Comparison of ENCODE assay signal across 20 cellular contexts in the genomic region with DNA sequence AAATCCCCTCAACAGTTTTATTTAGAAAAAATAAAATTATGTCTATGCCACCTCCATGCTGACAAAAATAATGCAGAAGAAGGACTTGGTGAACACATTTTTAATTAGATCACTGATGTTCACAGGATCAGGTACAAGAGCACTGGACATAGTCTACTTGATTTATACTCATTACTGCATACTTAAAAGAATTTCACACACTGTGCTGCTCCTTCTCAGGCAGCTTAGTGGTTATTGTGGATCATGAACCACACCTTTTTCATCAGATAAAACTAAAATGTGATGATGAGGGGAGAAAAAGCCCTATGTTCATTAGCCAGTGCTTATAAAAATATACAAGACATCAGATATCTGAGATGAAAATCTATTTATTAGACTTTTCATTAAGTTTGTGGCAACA.
DNase-seq lines count a peak whose midpoint lies in the region; ATAC-seq and TF ChIP-seq lines count a peak whose summit lies in the region.
"Had no signal": no experiment of that assay in that cellular context is flagged by ENCODE, and none has a peak within 500 bp of the region (broad histone marks: within the 10 kb centered on the region; RNA-seq: fewer than 3 reads in every experiment).

No MANE protein-coding gene starts in this region.

- H2AFZ ChIP-seq in DND-41 (ENCODE audit: low read depth, low read length) (no peak overlapping the region), SU-DHL-6 (ENCODE audit: low read depth, low read length, severe bottlenecking) (peak overlapping the region; percentile 93)

- intact Hi-C loops in heart right ventricle (cut with DNase I) (loop anchor here in 1 of 10 donors (5.0 kb wide), 1 partner anchor 102 kb away; the partner anchor contains the start of gene DPH5), breast epithelium (cut with DNase I; ENCODE audit: low total_unique reads) (no loop called here), Right ventricle myocardium superior (cut with DNase I) (no loop called here)

- H3K27me3 ChIP-seq in DND-41 (ENCODE audit: insufficient read depth, low read length, poor library complexity), result no peaks in the 10 kb centered on the region
- no peaks in the 10 kb centered on the region for H3K27me3 ChIP-seq in SU-DHL-6 (ENCODE audit: low read length)
- H3K27me3 ChIP-seq in brain microvascular endothelial cell (replicated peaks), result no peaks in the 10 kb centered on the region
- H3K27me3 ChIP-seq in heart right ventricle, result no peaks in the 10 kb centered on the region
- no peaks in the 10 kb centered on the region for H3K27me3 ChIP-seq in breast epithelium
- H3K27me3 ChIP-seq: esophagus muscularis mucosa, gastroesophageal sphincter had no signal

- no peaks in the 10 kb centered on the region for H3K9me3 Mint-ChIP-seq in effector memory CD8-positive, alpha-beta T cell
- H3K9me3 Mint-ChIP-seq: IgD-negative memory B cell had no signal

- peaks cover 18 to 32% of the 10 kb centered on the region in 2 donors for H3K4me1 Mint-ChIP-seq in effector memory CD8-positive, alpha-beta T cell (ENCODE audit: low read depth in 2 of 2)

- H3F3A ChIP-seq in SU-DHL-6 (ENCODE audit: insufficient read depth), result 0 out of 2 replicates have a peak, but pooled peaks cover 10% of the 10 kb centered on the region

- peaks cover 42% of the 10 kb centered on the region for H3K4me1 ChIP-seq in DND-41 (ENCODE audit: insufficient read depth, low read length)
- peaks cover 0 to 15% (median 8%) of the 10 kb centered on the region in 9 donors for H3K4me1 ChIP-seq in heart right ventricle
- no peaks in the 10 kb centered on the region for H3K4me1 ChIP-seq in breast epithelium
- H3K4me1 ChIP-seq: esophagus muscularis mucosa, gastroesophageal sphincter had no signal

- H3K9me3 ChIP-seq in DND-41 (ENCODE audit: insufficient read depth, low read length, severe bottlenecking) (no peaks in the 10 kb centered on the region), SU-DHL-6 (ENCODE audit: insufficient read depth, low read length) (no peaks in the 10 kb centered on the region), heart right ventricle (no peaks in the 10 kb centered on the region), breast epithelium (no peaks in the 10 kb centered on the region)
- H3K9me3 ChIP-seq: esophagus muscularis mucosa, gastroesophageal sphincter, mucosa of descending colon, thoracic aorta had no signal

- peak overlapping the region; percentile 42 for H3K9ac ChIP-seq in DND-41 (ENCODE audit: low read depth, low read length)
- H3K9ac ChIP-seq in SU-DHL-6 (ENCODE audit: low read length), result peak overlapping the region; percentile 41

- no peaks in the 10 kb centered on the region for H3K36me3 ChIP-seq in DND-41 (ENCODE audit: insufficient read depth, low read length)
- H3K36me3 ChIP-seq in SU-DHL-6 (ENCODE audit: low read length), result no peaks in the 10 kb centered on the region
- no peaks in the 10 kb centered on the region for H3K36me3 ChIP-seq in brain microvascular endothelial cell (replicated peaks)
- H3K36me3 ChIP-seq in heart right ventricle, result no peaks in the 10 kb centered on the region
- H3K36me3 ChIP-seq in breast epithelium, result no peaks in the 10 kb centered on the region
- H3K36me3 ChIP-seq: esophagus muscularis mucosa, gastroesophageal sphincter, thoracic aorta had no signal

- H3K4me2 ChIP-seq in DND-41 (ENCODE audit: insufficient read depth, low read length) (peak overlapping the region; percentile 56), SU-DHL-6 (ENCODE audit: low read depth, low read length, poor library complexity, severe bottlenecking) (peak overlapping the region; percentile 67)

- no peaks in the 10 kb centered on the region for H3K36me3 Mint-ChIP-seq in effector memory CD8-positive, alpha-beta T cell (ENCODE audit: insufficient read depth)
- H3K36me3 Mint-ChIP-seq: IgD-negative memory B cell had no signal

- ATAC-seq in DND-41 (ENCODE audit: insufficient read depth, low read depth) (peak; percentile 59), heart right ventricle (no peak), Right ventricle myocardium superior (ENCODE audit: poor library complexity) (no peak)
- peak; percentile 79 for ATAC-seq in effector memory CD8-positive, alpha-beta T cell (replicated peaks)
- ATAC-seq: gastroesophageal sphincter, Right ventricle myocardium inferior had no signal

- H3K4me3 ChIP-seq in DND-41 (ENCODE audit: low read depth in 1 of 2, low read length in 2 of 2) (no peak overlapping the region), SU-DHL-6 (ENCODE audit: insufficient read depth, low read length, poor library complexity, severe bottlenecking) (no peak overlapping the region), brain microvascular endothelial cell (ENCODE audit: low read depth, low read length) (no peak overlapping the region), heart right ventricle (no peak overlapping the region), breast epithelium (no peak overlapping the region)
- H3K4me3 ChIP-seq: esophagus muscularis mucosa, gastroesophageal sphincter, mucosa of descending colon, thoracic aorta had no signal

- H3K4me3 Mint-ChIP-seq in effector memory CD8-positive, alpha-beta T cell, result peak overlapping the region; percentile 60 to 61

- peak overlapping the region; percentile 82 for H3K27ac ChIP-seq in DND-41 (ENCODE audit: low read length)
- peak overlapping the region; percentile 74 for H3K27ac ChIP-seq in SU-DHL-6 (ENCODE audit: low read depth, low read length)
- no peak overlapping the region for H3K27ac ChIP-seq in brain microvascular endothelial cell
- peak overlapping the region in 2 of 10 donors; percentile 10 to 49 for H3K27ac ChIP-seq in heart right ventricle
- no peak overlapping the region for H3K27ac ChIP-seq in breast epithelium
- H3K27ac ChIP-seq: esophagus muscularis mucosa, gastroesophageal sphincter, thoracic aorta had no signal

- H3K27ac Mint-ChIP-seq in effector memory CD8-positive, alpha-beta T cell, result peak overlapping the region; percentile 82 to 86

- TF ChIP-seq CTCF in DND-41 (IDR thresholded peaks at IDR 0.05; ENCODE audit: borderline replicate concordance, extremely low read depth, low read length, poor library complexity, severe bottlenecking) (no peak), SU-DHL-6 (IDR thresholded peaks at IDR 0.05; ENCODE audit: insufficient read depth, low read length, poor library complexity, severe bottlenecking) (no peak), brain microvascular endothelial cell (IDR thresholded peaks at IDR 0.05; ENCODE audit: low read depth, low read length, missing control alignments) (no peak), heart right ventricle (IDR thresholded peaks at IDR 0.05) (no peak), breast epithelium (IDR thresholded peaks at IDR 0.05) (no peak)

- in situ Hi-C loops in brain microvascular endothelial cell (cut with HindIII; ENCODE audit: low pct_ligation_motif_present, low sequenced_read_pairs), result no loop called here

- H4K20me1 ChIP-seq in DND-41 (ENCODE audit: insufficient read depth, low read length) (no peaks in the 10 kb centered on the region), SU-DHL-6 (ENCODE audit: low read depth, low read length) (no peaks in the 10 kb centered on the region)

- TF ChIP-seq POLR2A in breast epithelium (IDR thresholded peaks at IDR 0.05), result no peak

- DNase-seq in A172 (ENCODE audit: low spot score) (peak; percentile 7), DND-41 (no peak), brain microvascular endothelial cell (no peak), heart right ventricle (no peak), breast epithelium (ENCODE audit: low spot score in 2 of 2) (no peak), Right ventricle myocardium superior (no peak)
- no peak for DNase-seq in effector memory CD8-positive, alpha-beta T cell
- DNase-seq: amygdala, cerebellar nuclear complex, mucosa of descending colon, MV-4-11, NCI-H187 treated with DMSO at 0.1 percent for 48 hours, NCI-H446 treated with DMSO at 0.1 percent for 48 hours, occipital lobe had no signal

- H3K79me2 ChIP-seq in DND-41 (ENCODE audit: insufficient read depth, low read length) (no peaks in the 10 kb centered on the region), SU-DHL-6 (ENCODE audit: insufficient read depth, low read length) (no peaks in the 10 kb centered on the region)

- H3K9me2 ChIP-seq in SU-DHL-6 (replicated peaks; ENCODE audit: insufficient read depth, low read length), result no peaks in the 10 kb centered on the region

- H3K27me3 Mint-ChIP-seq in effector memory CD8-positive, alpha-beta T cell, result no peaks in the 10 kb centered on the region
- H3K27me3 Mint-ChIP-seq: IgD-negative memory B cell had no signal

Comparison
In these comparisons a context has a peak if more than half of its experiments do, and no peak if none do; other contexts are left out.
1. ATAC-seq: peak in DND-41 (single experiment) and effector memory CD8-positive, alpha-beta T cell (single experiment); none in heart right ventricle (0 of 8) and Right ventricle myocardium superior (single experiment).
2. H3K27ac ChIP-seq: peak in DND-41 (single experiment) and SU-DHL-6 (single experiment); none in brain microvascular endothelial cell (single experiment) and breast epithelium (0 of 2).